ENCODE assay signal across 24 cellular contexts in the genomic region with DNA sequence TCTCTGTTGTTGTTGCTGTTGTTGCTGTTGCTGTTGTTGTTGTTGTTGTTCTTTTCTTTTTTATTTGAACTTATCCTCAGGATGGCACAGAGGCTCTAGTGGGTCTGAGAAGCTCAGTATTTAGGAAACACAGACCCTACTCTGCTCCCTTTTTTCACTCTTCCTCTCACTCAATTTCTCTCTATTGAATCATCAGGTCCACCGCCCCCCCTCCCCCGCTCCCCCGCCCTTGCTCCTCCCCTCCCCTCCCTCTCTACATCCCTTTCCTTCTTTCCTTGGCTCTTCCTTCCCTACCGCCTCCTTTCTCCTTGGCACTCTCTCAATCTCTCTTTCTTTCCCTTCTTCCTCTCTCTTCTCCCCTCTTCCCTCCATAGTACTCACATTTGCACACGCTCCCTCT.
"Had no signal": no experiment of that assay in that cellular context is flagged by ENCODE, and none has a peak within 500 bp of the region (broad histone marks: within the 10 kb centered on the region; RNA-seq: fewer than 3 reads in every experiment).

No MANE protein-coding gene starts in this region.

- H3K4me1 Mint-ChIP-seq: activated CD4-positive, alpha-beta memory T cell treated with anti-CD3 and anti-CD28 coated beads, Interleukin-2, amount 10 ng/mL, durations not matched to agents 7 days and 5 days; activated CD4-positive, alpha-beta T cell treated with anti-CD3 and anti-CD28 coated beads, Interleukin-2, amount 10 ng/mL, durations not matched to agents 7 days and 5 days; activated naive CD4-positive, alpha-beta T cell treated with anti-CD3 and anti-CD28 coated beads, Interleukin-2, amount 50 U/mL, for 24 hours; activated naive CD8-positive, alpha-beta T cell treated with anti-CD3 and anti-CD28 coated beads, Interleukin-2, amount 50 U/mL, for 24 hours; naive thymus-derived CD4-positive, alpha-beta T cell; neural crest cell had no signal

- H2AFZ ChIP-seq: parathyroid adenoma had no signal

- H3K4me3 Mint-ChIP-seq: activated CD4-positive, alpha-beta memory T cell treated with anti-CD3 and anti-CD28 coated beads, Interleukin-2, amount 10 ng/mL, durations not matched to agents 7 days and 5 days; activated CD4-positive, alpha-beta T cell treated with anti-CD3 and anti-CD28 coated beads, Interleukin-2, amount 10 ng/mL, durations not matched to agents 7 days and 5 days; activated naive CD4-positive, alpha-beta T cell treated with anti-CD3 and anti-CD28 coated beads, Interleukin-2, amount 50 U/mL, for 24 hours; activated naive CD8-positive, alpha-beta T cell treated with anti-CD3 and anti-CD28 coated beads, Interleukin-2, amount 50 U/mL, for 24 hours; activated T-cell treated with anti-CD3 and anti-CD28 coated beads, Interleukin-2, amount 50 U/mL, for 24 hours; central memory CD8-positive, alpha-beta T cell; naive thymus-derived CD4-positive, alpha-beta T cell; neural crest cell; stimulated activated naive B cell treated with anti-CD40 and anti-IgM and Interleukin-4, amounts not matched to agents 10 μg/mL and 1 μg/mL and 100 μg/mL, for 72 hours; T-helper 2 cell treated with Interferon-gamma antibody and Interleukin-4, amounts not matched to agents 5 μg/mL and 100 μg/mL, for 36 hours had no signal

- H3K9ac ChIP-seq: parathyroid adenoma had no signal

- H3K27ac ChIP-seq: breast epithelium, esophagus muscularis mucosa, foreskin keratinocyte, heart right ventricle, parathyroid adenoma, psoas muscle, stomach, thyroid gland, upper lobe of left lung had no signal

- H3K4me2 ChIP-seq: smooth muscle cell had no signal

- H3K27me3 ChIP-seq: foreskin keratinocyte, thyroid gland, upper lobe of left lung had no signal

- H3K36me3 Mint-ChIP-seq: activated naive CD4-positive, alpha-beta T cell treated with anti-CD3 and anti-CD28 coated beads, Interleukin-2, amount 50 U/mL, for 24 hours; stimulated activated naive B cell treated with anti-CD40 and anti-IgM and Interleukin-4, amounts not matched to agents 10 μg/mL and 1 μg/mL and 100 μg/mL, for 72 hours had no signal

- H3K4me1 ChIP-seq: breast epithelium, esophagus muscularis mucosa, foreskin keratinocyte, heart right ventricle, parathyroid adenoma, psoas muscle, stomach, thyroid gland, upper lobe of left lung had no signal

- H3K27ac Mint-ChIP-seq: activated CD4-positive, alpha-beta memory T cell treated with anti-CD3 and anti-CD28 coated beads, Interleukin-2, amount 10 ng/mL, durations not matched to agents 7 days and 5 days; activated CD4-positive, alpha-beta T cell treated with anti-CD3 and anti-CD28 coated beads, Interleukin-2, amount 10 ng/mL, durations not matched to agents 7 days and 5 days; activated naive CD4-positive, alpha-beta T cell treated with anti-CD3 and anti-CD28 coated beads, Interleukin-2, amount 50 U/mL, for 24 hours; activated naive CD8-positive, alpha-beta T cell treated with anti-CD3 and anti-CD28 coated beads, Interleukin-2, amount 50 U/mL, for 24 hours; activated T-cell treated with anti-CD3 and anti-CD28 coated beads, Interleukin-2, amount 50 U/mL, for 24 hours; naive thymus-derived CD4-positive, alpha-beta T cell; stimulated activated naive B cell treated with anti-CD40 and anti-IgM and Interleukin-4, amounts not matched to agents 10 μg/mL and 1 μg/mL and 100 μg/mL, for 72 hours; T-helper 2 cell treated with Interferon-gamma antibody and Interleukin-4, amounts not matched to agents 5 μg/mL and 100 μg/mL, for 36 hours had no signal

- FAIRE-seq: colon had no signal

- H3K9me3 ChIP-seq: breast epithelium, esophagus muscularis mucosa, heart right ventricle, psoas muscle, stomach, thyroid gland, upper lobe of left lung had no signal

- DNase-seq: activated CD4-positive, alpha-beta memory T cell treated with anti-CD3 and anti-CD28 coated beads, Interleukin-2, amount 10 ng/mL, durations not matched to agents 7 days and 5 days; activated gamma-delta T cell treated with Interleukin-2 at 50 U/mL for 16 hours; activated T-cell treated with anti-CD3 and anti-CD28 coated beads, Interleukin-2, amount 50 U/mL, for 24 hours; effector CD4-positive, alpha-beta T cell; foreskin keratinocyte; naive thymus-derived CD4-positive, alpha-beta T cell; psoas muscle; stimulated activated naive B cell treated with anti-CD40 and anti-IgM and Interleukin-4, amounts not matched to agents 10 μg/mL and 1 μg/mL and 100 μg/mL, for 72 hours; stomach; T-helper 1 cell; upper lobe of left lung had no signal

- H3K4me3 ChIP-seq: breast epithelium, esophagus muscularis mucosa, heart right ventricle, psoas muscle, smooth muscle cell, stomach, thyroid gland, upper lobe of left lung had no signal

- H3K9me3 Mint-ChIP-seq: activated CD4-positive, alpha-beta memory T cell treated with anti-CD3 and anti-CD28 coated beads, Interleukin-2, amount 10 ng/mL, durations not matched to agents 7 days and 5 days; activated CD4-positive, alpha-beta T cell treated with anti-CD3 and anti-CD28 coated beads, Interleukin-2, amount 10 ng/mL, durations not matched to agents 7 days and 5 days; activated naive CD4-positive, alpha-beta T cell treated with anti-CD3 and anti-CD28 coated beads, Interleukin-2, amount 50 U/mL, for 24 hours; activated naive CD8-positive, alpha-beta T cell treated with anti-CD3 and anti-CD28 coated beads, Interleukin-2, amount 50 U/mL, for 24 hours; activated T-cell treated with anti-CD3 and anti-CD28 coated beads, Interleukin-2, amount 50 U/mL, for 24 hours; neural crest cell; T-helper 2 cell treated with Interferon-gamma antibody and Interleukin-4, amounts not matched to agents 5 μg/mL and 100 μg/mL, for 36 hours had no signal

- H3K36me3 ChIP-seq: breast epithelium, esophagus muscularis mucosa, heart right ventricle, stomach, thyroid gland, upper lobe of left lung had no signal

- H3K79me2 ChIP-seq: parathyroid adenoma had no signal
